ENCODE assay signal across 8 cellular contexts in genomic region chr11:2898366-2899079, GRCh38.
DNase-seq lines count a peak whose midpoint lies in the region; ATAC-seq lines count a peak whose summit lies in the region.

No MANE protein-coding gene starts in this region.

- DNase-seq in NK-92 treated with Interleukin-12 subunit alpha and Interleukin-12 subunit beta, amount 100 ng/mL, for 24 hours (lab: John Stamatoyannopoulos, UW): peak; percentile 71
- DNase-seq in NK-92 (lab: John Stamatoyannopoulos, UW; ENCODE audit: unreplicated experiment): no peak
- DNase-seq in T-helper 1 cell: peak in 3 of 5 donors; percentile 31 to 89 (median 43)
- DNase-seq in astrocyte of the hippocampus (ENCODE audit: low read depth, low spot score): peak; percentile 83
- peak; percentile 85 for DNase-seq in kidney tubule cell (ENCODE audit: low spot score)
- peak; percentile 34 to 46 for DNase-seq in stimulated activated CD8-positive, alpha-beta memory T cell treated with anti-CD3 and anti-CD28 coated beads, Interleukin-7, amount 100 ng/mL, for 4 hours (ENCODE audit: low read depth in 2 of 2)
- DNase-seq in DMS79 (lab: John Stamatoyannopoulos, UW): no peak

- ATAC-seq in GM18517 (IDR thresholded peaks at IDR 0.05; ENCODE audit: unreplicated experiment): no peak

Comparison
In these comparisons a context has a peak if more than half of its experiments do, and no peak if none do; other contexts are left out.
1. DNase-seq: peak in NK-92 treated with Interleukin-12 subunit alpha and Interleukin-12 subunit beta, amount 100 ng/mL, for 24 hours (single experiment), T-helper 1 cell (3 of 5), astrocyte of the hippocampus (single experiment), kidney tubule cell (single experiment) and stimulated activated CD8-positive, alpha-beta memory T cell treated with anti-CD3 and anti-CD28 coated beads, Interleukin-7, amount 100 ng/mL, for 4 hours (2 of 2); none in NK-92 (single experiment) and DMS79 (single experiment).